In genomic region chr3:169440926-169441325, GRCh38 we compare ENCODE assay signal across 29 cellular contexts.
DNase-seq lines count a peak whose midpoint lies in the region; ATAC-seq and TF ChIP-seq lines count a peak whose summit lies in the region.
"Had no signal": no experiment of that assay in that cellular context is flagged by ENCODE, and none has a peak within 500 bp of the region (broad histone marks: within the 10 kb centered on the region; RNA-seq: fewer than 3 reads in every experiment).

No MANE protein-coding gene starts in this region.

- no peak overlapping the region for H3K18ac ChIP-seq in trophoblast cell (ENCODE audit: low read length)

- no peak overlapping the region for H3K9ac ChIP-seq in trophoblast cell (ENCODE audit: low read length)
- H3K9ac ChIP-seq: BLaER1; BLaER1 treated with 17β-estradiol and CSF1 and Interleukin-3, amounts not matched to agents 10 nM and 100 nM had no signal

- H3K36me3 ChIP-seq in neutrophil, result no peaks in the 10 kb centered on the region
- H3K36me3 ChIP-seq in trophoblast cell (ENCODE audit: control insufficient read depth in 1 of 2, insufficient read depth in 2 of 2, low read length in 2 of 2), result no peaks in the 10 kb centered on the region
- H3K36me3 ChIP-seq: BE2C; BLaER1; BLaER1 treated with 17β-estradiol and CSF1 and Interleukin-3, amounts not matched to agents 10 nM and 100 nM had no signal

- H3K9me3 ChIP-seq in neutrophil (no peaks in the 10 kb centered on the region), trophoblast cell (ENCODE audit: insufficient read depth, low read depth, low read length) (peaks cover 2% of the 10 kb centered on the region)
- H3K9me3 ChIP-seq: A549, BE2C had no signal

- no peak overlapping the region for H3K14ac ChIP-seq in trophoblast cell (ENCODE audit: low read length)

- no peak for ATAC-seq in HG02763 (IDR thresholded peaks at IDR 0.05; ENCODE audit: unreplicated experiment)
- ATAC-seq: A549; CD8-positive, alpha-beta T cell had no signal

- H3K27ac ChIP-seq in neutrophil (peak overlapping the region; percentile 51), trophoblast cell (ENCODE audit: low read depth, low read length) (no peak overlapping the region)
- H3K27ac ChIP-seq: 22Rv1; A549; BLaER1; BLaER1 treated with 17β-estradiol and CSF1 and Interleukin-3, amounts not matched to agents 10 nM and 100 nM; C4-2B had no signal

- no peak overlapping the region for H4K8ac ChIP-seq in trophoblast cell (ENCODE audit: low read depth, low read length)

- no peak overlapping the region for H3K23ac ChIP-seq in trophoblast cell (ENCODE audit: low read length)

- H2BK12ac ChIP-seq in trophoblast cell (ENCODE audit: low read length), result no peak overlapping the region

- H4K12ac ChIP-seq in trophoblast cell (ENCODE audit: low read depth, low read length), result no peak overlapping the region

- no peak overlapping the region for H4K91ac ChIP-seq in trophoblast cell (ENCODE audit: low read depth, low read length)

- H3K4me1 ChIP-seq in neutrophil (ENCODE audit: control insufficient read depth in 1 of 2, insufficient read depth in 1 of 2, low read depth in 1 of 2, low read length in 1 of 2) (peaks cover 8 to 20% of the 10 kb centered on the region in 2 experiments), trophoblast cell (ENCODE audit: control insufficient read depth in 1 of 2, insufficient read depth in 2 of 2, low read length in 2 of 2) (no peaks in the 10 kb centered on the region)
- H3K4me1 ChIP-seq: A549; BLaER1; BLaER1 treated with 17β-estradiol and CSF1 and Interleukin-3, amounts not matched to agents 10 nM and 100 nM; Caco-2 had no signal

- no peaks in the 10 kb centered on the region for H3K79me2 ChIP-seq in trophoblast cell (ENCODE audit: control insufficient read depth, insufficient read depth, low read length, poor library complexity)

- peak; percentile 50 to 71 for DNase-seq in trophoblast cell
- no peak for DNase-seq in cerebellar cortex (ENCODE audit: low spot score)
- DNase-seq: 8988T; ACHN; AML-193; BE2C; C1 segment of cervical spinal cord; Caco-2; Calu3; CD4-positive, alpha-beta memory T cell; CD4-positive, alpha-beta T cell; CD4-positive, CD25-positive, alpha-beta regulatory T cell; CD8-positive, alpha-beta memory T cell; CD8-positive, alpha-beta T cell; COR-L47; DMS 273 treated with DMSO at 0.1 percent for 48 hours; DMS153; DMS53; DMS79; DMS79 treated with DMSO at 0.1 percent for 48 hours; DND-41; EL had no signal

- no peak overlapping the region for H3K4me2 ChIP-seq in trophoblast cell (ENCODE audit: low read length)
- H3K4me2 ChIP-seq: A549; BLaER1; BLaER1 treated with 17β-estradiol and CSF1 and Interleukin-3, amounts not matched to agents 10 nM and 100 nM had no signal

- H3K4me3 ChIP-seq in neutrophil (ENCODE audit: low read depth in 1 of 2, low read length in 1 of 2) (no peak overlapping the region), trophoblast cell (ENCODE audit: low read depth, low read length) (no peak overlapping the region)
- H3K4me3 ChIP-seq: A549; BLaER1; BLaER1 treated with 17β-estradiol and CSF1 and Interleukin-3, amounts not matched to agents 10 nM and 100 nM had no signal

- no peak overlapping the region for H2AK5ac ChIP-seq in trophoblast cell (ENCODE audit: low read length)

- no peak overlapping the region for H2BK5ac ChIP-seq in trophoblast cell (ENCODE audit: low read depth, low read length, poor library complexity)

- H3K27me3 ChIP-seq in neutrophil, result no peaks in the 10 kb centered on the region
- no peaks in the 10 kb centered on the region for H3K27me3 ChIP-seq in trophoblast cell (ENCODE audit: insufficient read depth, low read length)
- H3K27me3 ChIP-seq: BLaER1; BLaER1 treated with 17β-estradiol and CSF1 and Interleukin-3, amounts not matched to agents 10 nM and 100 nM had no signal

- H3K79me1 ChIP-seq in trophoblast cell (ENCODE audit: low read length), result no peaks in the 10 kb centered on the region

- TF ChIP-seq CTCF in neutrophil (IDR thresholded peaks at IDR 0.05), result no peak

- H2BK120ac ChIP-seq in trophoblast cell (ENCODE audit: insufficient read depth, low read length, poor library complexity), result no peak overlapping the region

- no peak overlapping the region for H3K4ac ChIP-seq in trophoblast cell (ENCODE audit: low read depth, low read length)

- H2AFZ ChIP-seq in trophoblast cell (ENCODE audit: insufficient read depth, low read length, poor library complexity), result no peak overlapping the region

- no CpG with 5 or more reads among the region's 3 CpGs for WGBS in trophoblast cell (ENCODE audit: extremely low coverage, insufficient coverage, insufficient read length)
